Comparison of ENCODE assay signal across 25 cellular contexts in genomic region chr15:65069779-65070546, GRCh38. TPM values are rescaled to one million over a fixed set of nuclear protein-coding genes. Genes with fewer than 3 reads are reported as not detected.
DNase-seq lines count a peak whose midpoint lies in the region; ATAC-seq and TF ChIP-seq lines count a peak whose summit lies in the region.
"Had no signal": no experiment of that assay in that cellular context is flagged by ENCODE, and none has a peak within 500 bp of the region (broad histone marks: within the 10 kb centered on the region; RNA-seq: fewer than 3 reads in every experiment).

No MANE protein-coding gene starts in this region.

- WGBS in gastroesophageal sphincter (ENCODE audit: low coverage in 1 of 2), 2 donors = 37% methylated on average over 2 of the region's 5 CpGs; no CpG with 5 or more reads in 1 of the 2 donors

- peaks cover 16 to 28% of the 10 kb centered on the region in 2 donors for H3K27me3 Mint-ChIP-seq in natural killer cell treated with Interleukin-12 subunit alpha and Interleukin-12 subunit beta and Interleukin-15 and Interleukin-18, amount 100 ng/mL, for 72 hours

- peaks cover 5% of the 10 kb centered on the region for H3K27me3 ChIP-seq in gastroesophageal sphincter
- H3K27me3 ChIP-seq in mucosa of rectum (ENCODE audit: control insufficient read depth in 2 of 2, insufficient read depth in 2 of 2, low read length in 2 of 2) = peaks cover 10 to 13% of the 10 kb centered on the region in 2 donors
- peaks cover 10 to 20% (median 14%) of the 10 kb centered on the region in 5 donors for H3K27me3 ChIP-seq in subcutaneous abdominal adipose tissue (ENCODE audit: control insufficient read depth in 5 of 5, insufficient read depth in 4 of 5, low read length in 5 of 5)
- H3K27me3 ChIP-seq: SJSA1 had no signal

- peak overlapping the region; percentile 26 for H3K27ac ChIP-seq in angular gyrus (ENCODE audit: low read depth, low read length)
- peak overlapping the region; percentile 89 to 99 (median 94) for H3K27ac ChIP-seq in gastroesophageal sphincter
- peak overlapping the region; percentile 40 to 52 for H3K27ac ChIP-seq in mucosa of rectum (ENCODE audit: low read depth in 2 of 2, low read length in 2 of 2)
- peak overlapping the region; percentile 23 for H3K27ac ChIP-seq in subcutaneous abdominal adipose tissue (ENCODE audit: low read depth, low read length)
- H3K27ac ChIP-seq: pancreas, PC-9, SJSA1, WERI-Rb-1 had no signal

- H3K9ac ChIP-seq in mucosa of rectum (ENCODE audit: low read depth in 1 of 2, low read length in 2 of 2) (no peak overlapping the region), subcutaneous abdominal adipose tissue (ENCODE audit: low read length in 5 of 5) (no peak overlapping the region)

- DNase-seq in natural killer cell treated with Interleukin-12 subunit alpha and Interleukin-12 subunit beta and Interleukin-15 and Interleukin-18, amount 100 ng/mL, for 72 hours (ENCODE audit: low spot score) = no peak
- no peak for DNase-seq in occipital lobe (lab: John Stamatoyannopoulos, UW)
- DNase-seq: activated CD4-positive, alpha-beta T cell treated with anti-CD3 and anti-CD28 coated beads, Interleukin-2, amount 50 U/mL, for 4 hours; activated naive CD4-positive, alpha-beta T cell treated with Interleukin-2 at 50 U/mL for 16 hours; activated T-cell treated with anti-CD3 and anti-CD28 coated beads for 4 hours; anterior cingulate cortex; CD4-positive, alpha-beta memory T cell; DMS153; NCI-H1417 treated with DMSO at 0.1 percent for 48 hours; NCI-H82; PC-9; stimulated activated CD4-positive, alpha-beta T cell treated with anti-CD3 and anti-CD28 coated beads, Interleukin-4, amount 100 ng/mL, for 4 hours; T-helper 2 cell; WERI-Rb-1 had no signal

- TF ChIP-seq POLR2A in gastroesophageal sphincter (IDR thresholded peaks at IDR 0.05) = no peak

- TF ChIP-seq CTCF in gastroesophageal sphincter (IDR thresholded peaks at IDR 0.05) = no peak

- no peaks in the 10 kb centered on the region for H3K9me3 Mint-ChIP-seq in natural killer cell treated with Interleukin-12 subunit alpha and Interleukin-12 subunit beta and Interleukin-15 and Interleukin-18, amount 100 ng/mL, for 72 hours
- H3K9me3 Mint-ChIP-seq: CD4-positive, alpha-beta memory T cell had no signal

- no peak overlapping the region for H3K4me3 ChIP-seq in gastroesophageal sphincter
- H3K4me3 ChIP-seq in mucosa of rectum (ENCODE audit: low read length in 2 of 2) = no peak overlapping the region
- H3K4me3 ChIP-seq in subcutaneous abdominal adipose tissue (ENCODE audit: low read depth in 1 of 5, low read length in 5 of 5) = no peak overlapping the region
- H3K4me3 ChIP-seq: HAP-1, pancreas, PC-9, SJSA1, skin epidermis had no signal

- no peak overlapping the region for H3K27ac Mint-ChIP-seq in natural killer cell treated with Interleukin-12 subunit alpha and Interleukin-12 subunit beta and Interleukin-15 and Interleukin-18, amount 100 ng/mL, for 72 hours
- H3K27ac Mint-ChIP-seq: CD4-positive, alpha-beta memory T cell had no signal

- no peak overlapping the region for H3K4me3 Mint-ChIP-seq in natural killer cell treated with Interleukin-12 subunit alpha and Interleukin-12 subunit beta and Interleukin-15 and Interleukin-18, amount 100 ng/mL, for 72 hours
- H3K4me3 Mint-ChIP-seq: CD4-positive, alpha-beta memory T cell had no signal

- H3K4me1 ChIP-seq in gastroesophageal sphincter = peaks cover 19 to 80% (median 41%) of the 10 kb centered on the region in 3 donors
- H3K4me1 ChIP-seq in mucosa of rectum (ENCODE audit: control insufficient read depth in 2 of 2, insufficient read depth in 2 of 2, low read length in 2 of 2) = peaks cover 9 to 10% of the 10 kb centered on the region in 2 donors
- peaks cover 4 to 48% (median 37%) of the 10 kb centered on the region in 5 donors for H3K4me1 ChIP-seq in subcutaneous abdominal adipose tissue (ENCODE audit: control insufficient read depth in 5 of 5, insufficient read depth in 5 of 5, low read length in 5 of 5)
- H3K4me1 ChIP-seq: pancreas had no signal

- H3K36me3 ChIP-seq in gastroesophageal sphincter = peaks cover 0 to 3% of the 10 kb centered on the region in 2 donors
- no peaks in the 10 kb centered on the region for H3K36me3 ChIP-seq in mucosa of rectum (ENCODE audit: control insufficient read depth in 2 of 2, insufficient read depth in 2 of 2, low read length in 2 of 2)
- no peaks in the 10 kb centered on the region for H3K36me3 ChIP-seq in subcutaneous abdominal adipose tissue (ENCODE audit: control insufficient read depth in 5 of 5, insufficient read depth in 5 of 5, low read length in 5 of 5)
- H3K36me3 ChIP-seq: HAP-1, pancreas, WERI-Rb-1 had no signal

- peaks cover 4 to 7% of the 10 kb centered on the region in 2 donors for H3K4me1 Mint-ChIP-seq in natural killer cell treated with Interleukin-12 subunit alpha and Interleukin-12 subunit beta and Interleukin-15 and Interleukin-18, amount 100 ng/mL, for 72 hours (ENCODE audit: low read depth in 2 of 2)

- no peak for TF ChIP-seq EP300 in gastroesophageal sphincter (IDR thresholded peaks at IDR 0.05)

- H3K36me3 Mint-ChIP-seq in natural killer cell treated with Interleukin-12 subunit alpha and Interleukin-12 subunit beta and Interleukin-15 and Interleukin-18, amount 100 ng/mL, for 72 hours = no peaks in the 10 kb centered on the region
- H3K36me3 Mint-ChIP-seq: CD4-positive, alpha-beta memory T cell had no signal

- ATAC-seq in gastroesophageal sphincter (no peak), GM21360 (IDR thresholded peaks at IDR 0.05; ENCODE audit: unreplicated experiment) (no peak), GM21526 (IDR thresholded peaks at IDR 0.05; ENCODE audit: low FRiP score, unreplicated experiment) (no peak)
- ATAC-seq in natural killer cell treated with Interleukin-12 subunit alpha and Interleukin-12 subunit beta and Interleukin-15 and Interleukin-18, amount 100 ng/mL, for 72 hours = no peak
- ATAC-seq: HepG2 had no signal

- H3K9me3 ChIP-seq in gastroesophageal sphincter = no peaks in the 10 kb centered on the region
- no peaks in the 10 kb centered on the region for H3K9me3 ChIP-seq in mucosa of rectum (ENCODE audit: control insufficient read depth in 2 of 2, low read length in 2 of 2)
- H3K9me3 ChIP-seq in subcutaneous abdominal adipose tissue (ENCODE audit: control insufficient read depth in 5 of 5, low read length in 5 of 5) = no peaks in the 10 kb centered on the region
- H3K9me3 ChIP-seq: HAP-1, pancreas, SJSA1 had no signal

RNA-seq across cellular contexts. Expression of gene RASL12, which starts 2.2 kb away (rescaled TPM):
- total RNA-seq in gastroesophageal sphincter (100 to 1,000 TPM in 3 of 4 donors, 10 to 100 TPM in 1; 43.2 to 244 (median 179) TPM), occipital lobe (1.4 TPM)
- not detected for total RNA-seq in natural killer cell treated with Interleukin-12 subunit alpha and Interleukin-12 subunit beta and Interleukin-15 and Interleukin-18, amount 100 ng/mL, for 72 hours
- total RNA-seq: CD4-positive, alpha-beta memory T cell; PC-9 had no signal

RNA-seq across cellular contexts. Expression of gene KBTBD13, which starts 6.6 kb away (rescaled TPM):
- total RNA-seq in gastroesophageal sphincter = not detected
- total RNA-seq in natural killer cell treated with Interleukin-12 subunit alpha and Interleukin-12 subunit beta and Interleukin-15 and Interleukin-18, amount 100 ng/mL, for 72 hours = not detected
- total RNA-seq in occipital lobe = not detected
- total RNA-seq: CD4-positive, alpha-beta memory T cell; HepG2; pancreas; PC-9; SJSA1 had no signal

RNA-seq across cellular contexts. Expression of gene SLC51B, which starts 24.8 kb away (rescaled TPM):
- not detected for total RNA-seq in gastroesophageal sphincter
- total RNA-seq in natural killer cell treated with Interleukin-12 subunit alpha and Interleukin-12 subunit beta and Interleukin-15 and Interleukin-18, amount 100 ng/mL, for 72 hours = not detected
- total RNA-seq in occipital lobe = not detected
- total RNA-seq: CD4-positive, alpha-beta memory T cell; PC-9 had no signal

RNA-seq across cellular contexts. Expression of gene MTFMT, which starts 40.5 kb away (rescaled TPM):
- total RNA-seq in gastroesophageal sphincter = 10 to 100 TPM; 21.1 to 36.9 (median 29.4) TPM
- 10 to 100 TPM; 17.8 to 18.5 TPM for total RNA-seq in natural killer cell treated with Interleukin-12 subunit alpha and Interleukin-12 subunit beta and Interleukin-15 and Interleukin-18, amount 100 ng/mL, for 72 hours
- total RNA-seq in occipital lobe = 16.1 TPM

RNA-seq across cellular contexts. Expression of gene UBAP1L, which starts 45.0 kb away (rescaled TPM):
- total RNA-seq in gastroesophageal sphincter (1 to 10 TPM in 3 of 4 donors, under 1 TPM in 1; 0.12 to 7.5 (median 3.0) TPM), occipital lobe (2.7 TPM)
- 10 to 100 TPM in 1 of 2 donors, 1 to 10 TPM in 1; 5.7 to 14.2 TPM for total RNA-seq in natural killer cell treated with Interleukin-12 subunit alpha and Interleukin-12 subunit beta and Interleukin-15 and Interleukin-18, amount 100 ng/mL, for 72 hours

Comparison
In these comparisons a context has a peak if more than half of its experiments do, and no peak if none do; other contexts are left out.
1. H3K27ac ChIP-seq: peak in every context shown above with its lines; median percentile 94 in gastroesophageal sphincter; 46 in mucosa of rectum; 26 in angular gyrus; 23 in subcutaneous abdominal adipose tissue.
2. RNA of gene RASL12, which starts 2.2 kb away (total RNA-seq): 43.2 to 244 TPM in gastroesophageal sphincter; 1.4 TPM in occipital lobe (single experiment) and not detected in natural killer cell treated with Interleukin-12 subunit alpha and Interleukin-12 subunit beta and Interleukin-15 and Interleukin-18, amount 100 ng/mL, for 72 hours; every median in the first group is over 10 times any median in the second.